Comparison of ENCODE assay signal across 1 cellular context in the genomic region with DNA sequence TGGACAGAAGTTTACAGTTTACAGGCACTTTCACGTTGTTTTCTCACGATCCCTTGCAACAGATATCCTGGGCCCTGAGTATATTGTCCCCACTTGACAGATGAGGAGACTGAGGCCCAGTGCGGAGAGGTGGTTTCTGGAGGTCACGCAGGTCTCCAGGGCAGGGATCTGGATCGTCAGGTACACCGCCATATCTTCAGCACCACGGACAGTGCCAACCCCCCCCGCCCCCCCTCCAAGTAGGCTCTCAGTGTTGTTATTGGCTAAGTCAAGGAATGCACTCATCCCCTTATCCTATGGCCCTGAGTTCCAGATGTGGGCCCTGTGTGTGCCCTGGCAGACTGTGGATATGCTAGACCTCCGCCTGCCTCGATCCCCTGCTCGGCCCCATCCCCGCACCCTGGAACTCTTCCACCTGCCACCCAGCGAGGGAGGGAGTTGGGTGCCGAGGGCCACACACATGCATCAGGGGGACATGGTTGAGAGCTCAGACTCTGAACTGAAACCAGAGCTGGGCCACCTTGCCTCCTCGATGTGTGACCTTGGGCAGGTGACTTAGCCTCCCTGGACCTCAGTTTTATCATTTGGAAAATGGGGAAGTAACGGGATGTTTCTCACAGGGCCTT.
A peak's percentile ranks its signal among the peaks of the same experiment; 100 is the strongest.
TF ChIP-seq lines count a peak whose summit lies in the region.

No MANE protein-coding gene starts in this region.

TF ChIP-seq in A549, 52 proteins besides CTCF, POLR2A, EP300 and RAD21:
- TF ChIP-seq, protein P1, sequence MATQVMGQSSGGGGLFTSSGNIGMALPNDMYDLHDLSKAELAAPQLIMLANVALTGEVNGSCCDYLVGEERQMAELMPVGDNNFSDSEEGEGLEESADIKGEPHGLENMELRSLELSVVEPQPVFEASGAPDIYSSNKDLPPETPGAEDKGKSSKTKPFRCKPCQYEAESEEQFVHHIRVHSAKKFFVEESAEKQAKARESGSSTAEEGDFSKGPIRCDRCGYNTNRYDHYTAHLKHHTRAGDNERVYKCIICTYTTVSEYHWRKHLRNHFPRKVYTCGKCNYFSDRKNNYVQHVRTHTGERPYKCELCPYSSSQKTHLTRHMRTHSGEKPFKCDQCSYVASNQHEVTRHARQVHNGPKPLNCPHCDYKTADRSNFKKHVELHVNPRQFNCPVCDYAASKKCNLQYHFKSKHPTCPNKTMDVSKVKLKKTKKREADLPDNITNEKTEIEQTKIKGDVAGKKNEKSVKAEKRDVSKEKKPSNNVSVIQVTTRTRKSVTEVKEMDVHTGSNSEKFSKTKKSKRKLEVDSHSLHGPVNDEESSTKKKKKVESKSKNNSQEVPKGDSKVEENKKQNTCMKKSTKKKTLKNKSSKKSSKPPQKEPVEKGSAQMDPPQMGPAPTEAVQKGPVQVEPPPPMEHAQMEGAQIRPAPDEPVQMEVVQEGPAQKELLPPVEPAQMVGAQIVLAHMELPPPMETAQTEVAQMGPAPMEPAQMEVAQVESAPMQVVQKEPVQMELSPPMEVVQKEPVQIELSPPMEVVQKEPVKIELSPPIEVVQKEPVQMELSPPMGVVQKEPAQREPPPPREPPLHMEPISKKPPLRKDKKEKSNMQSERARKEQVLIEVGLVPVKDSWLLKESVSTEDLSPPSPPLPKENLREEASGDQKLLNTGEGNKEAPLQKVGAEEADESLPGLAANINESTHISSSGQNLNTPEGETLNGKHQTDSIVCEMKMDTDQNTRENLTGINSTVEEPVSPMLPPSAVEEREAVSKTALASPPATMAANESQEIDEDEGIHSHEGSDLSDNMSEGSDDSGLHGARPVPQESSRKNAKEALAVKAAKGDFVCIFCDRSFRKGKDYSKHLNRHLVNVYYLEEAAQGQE (IDR thresholded peaks at IDR 0.05), result peak; percentile 45; the same call in 1 of the 2 replicates
- TF ChIP-seq HEYL (CRISPR knock-in tag; IDR thresholded peaks at IDR 0.05), result no peak
TF ChIP-seq in A549: peak in this region for 1.
